In the genomic region with DNA sequence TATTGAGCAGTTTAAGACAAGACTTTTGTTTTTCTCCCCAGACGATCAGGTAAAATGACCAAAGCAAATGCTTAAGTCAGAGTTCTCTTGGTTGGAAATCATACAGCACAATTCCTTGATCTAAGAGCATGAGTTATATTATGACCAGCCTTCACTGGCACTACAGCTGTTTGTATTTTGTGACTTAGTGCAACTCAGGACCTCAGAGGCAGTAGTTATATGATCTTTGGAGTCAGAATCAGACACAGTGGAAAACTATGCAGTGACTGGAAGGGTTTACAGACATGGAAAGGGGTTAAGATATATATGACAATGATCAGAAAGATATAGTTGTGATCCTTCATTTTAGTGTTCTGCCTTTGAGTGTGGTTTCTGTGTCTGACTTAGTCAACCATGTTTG, we compare ENCODE assay signal across 17 cellular contexts.
"Had no signal": no experiment of that assay in that cellular context is flagged by ENCODE, and none has a peak within 500 bp of the region (broad histone marks: within the 10 kb centered on the region; RNA-seq: fewer than 3 reads in every experiment).

No MANE protein-coding gene starts in this region.

- H3K4me1 ChIP-seq: ascending aorta had no signal

- H3K9me3 ChIP-seq: ascending aorta, spleen, thoracic aorta had no signal

- H3K27ac Mint-ChIP-seq: activated CD4-positive, alpha-beta memory T cell treated with anti-CD3 and anti-CD28 coated beads for 36 hours; activated T-cell treated with anti-CD3 and anti-CD28 coated beads, Interleukin-2, amount 50 U/mL, for 72 hours; endodermal cell; memory B cell; natural killer cell treated with Interleukin-12 subunit alpha and Interleukin-12 subunit beta and Interleukin-15 and Interleukin-18, amount 100 ng/mL, for 72 hours had no signal

- H3K4me3 Mint-ChIP-seq: activated CD4-positive, alpha-beta memory T cell treated with anti-CD3 and anti-CD28 coated beads for 36 hours; activated T-cell treated with anti-CD3 and anti-CD28 coated beads, Interleukin-2, amount 50 U/mL, for 72 hours; endodermal cell; memory B cell; natural killer cell treated with Interleukin-12 subunit alpha and Interleukin-12 subunit beta and Interleukin-15 and Interleukin-18, amount 100 ng/mL, for 72 hours had no signal

- H3K27me3 ChIP-seq: ascending aorta, dorsolateral prefrontal cortex, spleen had no signal

- H3K27me3 Mint-ChIP-seq: activated CD4-positive, alpha-beta memory T cell treated with anti-CD3 and anti-CD28 coated beads for 36 hours; memory B cell; natural killer cell treated with Interleukin-12 subunit alpha and Interleukin-12 subunit beta and Interleukin-15 and Interleukin-18, amount 100 ng/mL, for 72 hours had no signal

- DNase-seq: activated CD4-positive, alpha-beta memory T cell treated with anti-CD3 and anti-CD28 coated beads for 36 hours; activated CD4-positive, alpha-beta T cell treated with anti-CD3 and anti-CD28 coated beads for 1 hour; activated naive CD4-positive, alpha-beta T cell treated with Interleukin-2 at 50 U/mL for 16 hours; activated T-cell treated with anti-CD3 and anti-CD28 coated beads, Interleukin-2, amount 50 U/mL, for 72 hours; dorsolateral prefrontal cortex; endodermal cell; kidney; left ventricle myocardium superior; spleen; stimulated activated CD4-positive, alpha-beta T cell treated with anti-CD3 and anti-CD28 coated beads, Interleukin-1b, Interleukin-23, amount 100 ng/mL, for 48 hours; T1000 had no signal

- H3K9me3 Mint-ChIP-seq: activated CD4-positive, alpha-beta memory T cell treated with anti-CD3 and anti-CD28 coated beads for 36 hours; activated T-cell treated with anti-CD3 and anti-CD28 coated beads, Interleukin-2, amount 50 U/mL, for 72 hours; endodermal cell; memory B cell; natural killer cell treated with Interleukin-12 subunit alpha and Interleukin-12 subunit beta and Interleukin-15 and Interleukin-18, amount 100 ng/mL, for 72 hours had no signal

- H3K4me3 ChIP-seq: ascending aorta, dorsolateral prefrontal cortex, spleen, thoracic aorta had no signal

- ATAC-seq: activated T-cell treated with anti-CD3 and anti-CD28 coated beads, Interleukin-2, amount 50 U/mL, for 72 hours; left ventricle myocardium superior; natural killer cell treated with Interleukin-12 subunit alpha and Interleukin-12 subunit beta and Interleukin-15 and Interleukin-18, amount 100 ng/mL, for 72 hours; sciatic nerve had no signal

- H3K27ac ChIP-seq: ascending aorta, dorsolateral prefrontal cortex, spleen, thoracic aorta, VCaP had no signal
